ENCODE assay signal across 8 cellular contexts in the genomic region with DNA sequence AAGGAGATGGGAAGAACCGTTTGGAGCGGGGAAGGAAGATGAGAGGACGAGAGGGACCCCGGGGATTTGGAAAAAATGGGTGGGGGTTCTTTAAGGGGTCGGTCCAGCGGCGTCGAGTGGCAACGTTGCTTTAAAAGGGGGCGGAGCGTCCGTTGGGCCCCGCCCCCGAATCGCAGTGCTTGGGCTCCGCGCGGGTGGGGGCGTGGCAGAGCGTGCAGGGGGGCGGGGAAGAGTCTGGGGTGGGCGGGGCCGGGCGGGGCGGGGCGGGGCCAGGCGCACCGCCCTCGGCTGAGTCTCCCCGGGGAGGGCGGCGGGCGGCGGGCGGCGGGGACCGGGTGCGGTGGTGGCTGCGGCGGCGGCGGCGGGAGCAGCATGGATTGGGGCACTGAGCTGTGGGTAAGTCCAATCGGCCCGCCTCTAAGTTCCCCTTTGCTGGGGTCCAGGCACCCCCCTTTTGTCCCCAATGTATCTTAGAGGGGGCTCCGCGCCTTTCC. TPM values are rescaled to one million over a fixed set of nuclear protein-coding genes. Genes with fewer than 3 reads are reported as not detected.
DNase-seq lines count a peak whose midpoint lies in the region; ATAC-seq and TF ChIP-seq lines count a peak whose summit lies in the region.

Gene TRIP10 (plus strand): TSS at position 291 of the 494 bp plus-strand sequence. CDS start 82 bp downstream, at position 373.

- peaks cover 0 to 43% (median 25%) of the 10 kb centered on the region in 4 donors for H3K4me1 ChIP-seq in Peyer's patch

- peak within 1 kb of the TSS; percentile 85 for H3K27ac Mint-ChIP-seq in HFFc6
- H3K27ac Mint-ChIP-seq in activated T-helper 2 cell treated with anti-CD3 and anti-CD28 coated beads, Interferon-gamma antibody, Interleukin-2, Interleukin-4, amounts not matched to agents 10 μg/mL and 5 μg/mL and 100 μg/mL, durations not matched to agents 14 hours and 24 hours and 36 hours: peak within 1 kb of the TSS; percentile 92
- H3K27ac Mint-ChIP-seq in naive B cell: peak within 1 kb of the TSS; percentile 92 to 98 (median 94)

- peak within 1 kb of the TSS; percentile 86 to 95 (median 94) for H3K27ac ChIP-seq in Peyer's patch

- DNase-seq in AG09319 (ENCODE audit: extremely low read depth, low read depth) (peak; percentile 39), HFFc6 (peak; percentile 30), Peyer's patch (peak; percentile 87 to 94 (median 92)), fibroblast of mammary gland (ENCODE audit: low read depth) (peak; percentile 71), naive B cell (peak; percentile 78)
- peak; percentile 73 for DNase-seq in activated T-helper 2 cell treated with anti-CD3 and anti-CD28 coated beads, Interferon-gamma antibody, Interleukin-2, Interleukin-4, amounts not matched to agents 10 μg/mL and 5 μg/mL and 100 μg/mL, durations not matched to agents 14 hours and 24 hours and 36 hours (ENCODE audit: low spot score)
- peak; percentile 56 to 69 for DNase-seq in stimulated activated CD8-positive, alpha-beta memory T cell treated with anti-CD3 and anti-CD28 coated beads, Interleukin-7, amount 100 ng/mL, for 48 hours (ENCODE audit: extremely low read depth in 1 of 2, low read depth in 1 of 2)

- ATAC-seq in naive B cell (ENCODE audit: low read depth in 2 of 2) (peak in 1 of 2 donors; percentile 2), GM18873 (IDR thresholded peaks at IDR 0.05; ENCODE audit: low FRiP score, unreplicated experiment) (no peak)

- H3K4me3 Mint-ChIP-seq in HFFc6 (peak within 1 kb of the TSS; percentile 99), naive B cell (peak within 1 kb of the TSS; percentile 89 to 98 (median 96))
- peak within 1 kb of the TSS; percentile 98 for H3K4me3 Mint-ChIP-seq in activated T-helper 2 cell treated with anti-CD3 and anti-CD28 coated beads, Interferon-gamma antibody, Interleukin-2, Interleukin-4, amounts not matched to agents 10 μg/mL and 5 μg/mL and 100 μg/mL, durations not matched to agents 14 hours and 24 hours and 36 hours (ENCODE audit: low read depth)

- H3K36me3 Mint-ChIP-seq in HFFc6 (ENCODE audit: low read depth): peaks cover 16% of the 10 kb centered on the region
- H3K36me3 Mint-ChIP-seq in activated T-helper 2 cell treated with anti-CD3 and anti-CD28 coated beads, Interferon-gamma antibody, Interleukin-2, Interleukin-4, amounts not matched to agents 10 μg/mL and 5 μg/mL and 100 μg/mL, durations not matched to agents 14 hours and 24 hours and 36 hours (ENCODE audit: low read depth): peaks cover 37% of the 10 kb centered on the region
- H3K36me3 Mint-ChIP-seq in naive B cell: peaks cover 7 to 10% of the 10 kb centered on the region in 2 donors

- TF ChIP-seq CTCF in AG09319 (IDR thresholded peaks at IDR 0.05; ENCODE audit: low read depth, low read length) (no peak), HFFc6 (IDR thresholded peaks at IDR 0.05) (no peak), Peyer's patch (IDR thresholded peaks at IDR 0.05) (no peak), fibroblast of mammary gland (conservative IDR thresholded peaks at IDR 0.05; ENCODE audit: control insufficient read depth, insufficient read depth, low read depth, low read length) (no peak)

- H3K27me3 Mint-ChIP-seq in HFFc6 (ENCODE audit: insufficient read depth) (no peaks in the 10 kb centered on the region; the same call in 1 of the 2 replicates), naive B cell (no peaks in the 10 kb centered on the region)
- no peaks in the 10 kb centered on the region for H3K27me3 Mint-ChIP-seq in activated T-helper 2 cell treated with anti-CD3 and anti-CD28 coated beads, Interferon-gamma antibody, Interleukin-2, Interleukin-4, amounts not matched to agents 10 μg/mL and 5 μg/mL and 100 μg/mL, durations not matched to agents 14 hours and 24 hours and 36 hours (ENCODE audit: low read depth)

- intact Hi-C loops in activated T-helper 2 cell treated with anti-CD3 and anti-CD28 coated beads, Interferon-gamma antibody, Interleukin-2, Interleukin-4, amounts not matched to agents 10 μg/mL and 5 μg/mL and 100 μg/mL, durations not matched to agents 14 hours and 24 hours and 36 hours (cut with micrococcal nuclease): loop anchor here (1.0 to 2.0 kb wide), 2 partner anchors 28 to 63 kb away; partner anchors contain the start of gene SH2D3A

- no peaks in the 10 kb centered on the region for H3K9me3 Mint-ChIP-seq in HFFc6
- no peaks in the 10 kb centered on the region for H3K9me3 Mint-ChIP-seq in activated T-helper 2 cell treated with anti-CD3 and anti-CD28 coated beads, Interferon-gamma antibody, Interleukin-2, Interleukin-4, amounts not matched to agents 10 μg/mL and 5 μg/mL and 100 μg/mL, durations not matched to agents 14 hours and 24 hours and 36 hours
- H3K9me3 Mint-ChIP-seq in naive B cell: no peaks in the 10 kb centered on the region

- no peaks in the 10 kb centered on the region for H3K9me3 ChIP-seq in Peyer's patch

- peak within 1 kb of the TSS; percentile 61 to 88 (median 77) for H3K4me3 ChIP-seq in Peyer's patch
- H3K4me3 ChIP-seq in fibroblast of mammary gland (ENCODE audit: control insufficient read depth, low read depth, low read length): peak within 1 kb of the TSS; percentile 85

- no peaks in the 10 kb centered on the region for H3K27me3 ChIP-seq in Peyer's patch

- peaks cover 0 to 18% (median 0%) of the 10 kb centered on the region in 3 donors for H3K36me3 ChIP-seq in Peyer's patch

- peak; percentile 63 to 72 for TF ChIP-seq POLR2A in Peyer's patch (IDR thresholded peaks at IDR 0.05)

- H3K4me1 Mint-ChIP-seq in HFFc6 (ENCODE audit: low read depth) (peaks cover 60% of the 10 kb centered on the region), naive B cell (peaks cover 22 to 44% (median 41%) of the 10 kb centered on the region in 3 donors)
- H3K4me1 Mint-ChIP-seq in activated T-helper 2 cell treated with anti-CD3 and anti-CD28 coated beads, Interferon-gamma antibody, Interleukin-2, Interleukin-4, amounts not matched to agents 10 μg/mL and 5 μg/mL and 100 μg/mL, durations not matched to agents 14 hours and 24 hours and 36 hours (ENCODE audit: low read depth): peaks cover 36% of the 10 kb centered on the region

RNA-seq across cellular contexts. Expression of gene TRIP10, which starts in this region (rescaled TPM):
- total RNA-seq in HFFc6 (2021; fragmentation: NEBNext Ultra II Directional; extraction: Animal tissue kit (Norgen Biotek cat#: 25700)): 10 to 100 TPM; 46.1 to 53.3 (median 48.8) TPM
- total RNA-seq in Peyer's patch: 100 to 1,000 TPM in 1 of 4 donors, 10 to 100 TPM in 3; 30.1 to 314 (median 81.5) TPM
- total RNA-seq in activated T-helper 2 cell treated with anti-CD3 and anti-CD28 coated beads, Interferon-gamma antibody, Interleukin-2, Interleukin-4, amounts not matched to agents 10 μg/mL and 5 μg/mL and 100 μg/mL, durations not matched to agents 14 hours and 24 hours and 36 hours: 55.2 and 64.7 TPM in 2 replicates
- 1 to 10 TPM in 5 of 6 donors, not detected in 1; 2.7 to 5.1 (median 3.2) TPM for polyA plus RNA-seq in naive B cell (ENCODE audit: low read depth in 6 of 6)

Comparison
In these comparisons a context has a peak if more than half of its experiments do, and no peak if none do; other contexts are left out.
1. DNase-seq: peak in every context shown above with its lines; median percentile 92 in Peyer's patch; 78 in naive B cell; 73 in activated T-helper 2 cell treated with anti-CD3 and anti-CD28 coated beads, Interferon-gamma antibody, Interleukin-2, Interleukin-4, amounts not matched to agents 10 μg/mL and 5 μg/mL and 100 μg/mL, durations not matched to agents 14 hours and 24 hours and 36 hours; 71 in fibroblast of mammary gland; 62 in stimulated activated CD8-positive, alpha-beta memory T cell treated with anti-CD3 and anti-CD28 coated beads, Interleukin-7, amount 100 ng/mL, for 48 hours; 39 in AG09319; 30 in HFFc6.